In genomic region chr22:41401781-41402648, GRCh38 we compare ENCODE assay signal across 8 cellular contexts. TPM values are rescaled to one million over a fixed set of nuclear protein-coding genes. Genes with fewer than 3 reads are reported as not detected.
DNase-seq lines count a peak whose midpoint lies in the region; ATAC-seq and TF ChIP-seq lines count a peak whose summit lies in the region.

No MANE protein-coding gene starts in this region.

- peaks cover 5 to 27% (median 17%) of the 10 kb centered on the region in 3 donors for H3K4me1 ChIP-seq in esophagus squamous epithelium
- H3K4me1 ChIP-seq in neuronal stem cell (ENCODE audit: control insufficient read depth in 2 of 2, insufficient read depth in 1 of 2, low read depth in 1 of 2, low read length in 2 of 2): peaks cover 0 to 2% of the 10 kb centered on the region in 2 donors

- no peaks in the 10 kb centered on the region for H3K79me1 ChIP-seq in neuronal stem cell (ENCODE audit: low read depth, low read length)

- no peak overlapping the region for H2BK120ac ChIP-seq in neuronal stem cell (ENCODE audit: low read depth, low read length)

- WGBS in esophagus squamous epithelium, 2 donors: 33 to 35% methylated on average over 12 to 14 of the region's 16 CpGs
- no CpG with 5 or more reads among the region's 16 CpGs for WGBS in neuronal stem cell (ENCODE audit: extremely low coverage in 2 of 2, insufficient read length in 2 of 2, insufficient replicate concordance in 1 of 2), 2 donors

- H2BK15ac ChIP-seq in neuronal stem cell (ENCODE audit: low read length): no peak overlapping the region

- H2AFZ ChIP-seq in neuronal stem cell (ENCODE audit: low read length): no peak overlapping the region

- H3K36me3 ChIP-seq in esophagus squamous epithelium (peaks cover 1 to 30% (median 11%) of the 10 kb centered on the region in 3 donors), neuronal stem cell (replicated peaks in 1 of 2; ENCODE audit: control insufficient read depth in 2 of 2, insufficient read depth in 2 of 2, low read length in 2 of 2) (peaks cover 6 to 14% of the 10 kb centered on the region in 2 donors)

- peak; percentile 94 for DNase-seq in D341Med (ENCODE audit: low spot score)
- DNase-seq in NCI-H524 (lab: John Stamatoyannopoulos, UW): peak; percentile 97 to 99
- DNase-seq in esophagus squamous epithelium (lab: John Stamatoyannopoulos, UW): no peak
- no peak for DNase-seq in neuronal stem cell (ENCODE audit: low spot score)
- DNase-seq in SW480 (ENCODE audit: low spot score): no peak
- no peak for DNase-seq in iPS-NIHi11 (ENCODE audit: low spot score)

- H3K4me3 ChIP-seq in esophagus squamous epithelium (peak overlapping the region in 1 of 4 donors; percentile 6), neuronal stem cell (ENCODE audit: low read length in 2 of 2) (no peak overlapping the region)

- H3K14ac ChIP-seq in neuronal stem cell (ENCODE audit: low read length): peak overlapping the region; percentile 21

- H3K9ac ChIP-seq in neuronal stem cell (ENCODE audit: low read depth, low read length, poor library complexity): no peak overlapping the region

- no peak overlapping the region for H3K23ac ChIP-seq in neuronal stem cell (ENCODE audit: low read depth, low read length, poor library complexity)

- no peak overlapping the region for H2BK5ac ChIP-seq in neuronal stem cell (ENCODE audit: low read length)

- H4K91ac ChIP-seq in neuronal stem cell (ENCODE audit: low read depth, low read length, poor library complexity): no peak overlapping the region

- TF ChIP-seq POLR2A in esophagus squamous epithelium (IDR thresholded peaks at IDR 0.05): no peak

- ATAC-seq in HG03045 (IDR thresholded peaks at IDR 0.05; ENCODE audit: unreplicated experiment) (no peak), HG03521 (IDR thresholded peaks at IDR 0.05; ENCODE audit: unreplicated experiment) (no peak)

- no peak overlapping the region for H2AK5ac ChIP-seq in neuronal stem cell (ENCODE audit: low read depth, low read length)

- no peak overlapping the region for H3K4me2 ChIP-seq in neuronal stem cell (ENCODE audit: insufficient read depth, low read length, poor library complexity, severe bottlenecking)

- H3K9me3 ChIP-seq in esophagus squamous epithelium (no peaks in the 10 kb centered on the region), neuronal stem cell (replicated peaks in 1 of 2; ENCODE audit: control insufficient read depth in 2 of 2, insufficient read depth in 1 of 2, low read depth in 1 of 2, low read length in 2 of 2) (no peaks in the 10 kb centered on the region)

- intact Hi-C loops in esophagus squamous epithelium (cut with DNase I): loop anchor here (5.0 kb wide), 1 partner anchor 115 kb away; no protein-coding TSS in a partner anchor

- H3K18ac ChIP-seq in neuronal stem cell (ENCODE audit: low read length): no peak overlapping the region

- no peak overlapping the region for H3K4ac ChIP-seq in neuronal stem cell (ENCODE audit: low read length)

- no peak for TF ChIP-seq CTCF in esophagus squamous epithelium (IDR thresholded peaks at IDR 0.05)

- H3K27ac ChIP-seq in esophagus squamous epithelium (peak overlapping the region in 3 of 4 donors; percentile 27 to 61 (median 39)), neuronal stem cell (replicated peaks; ENCODE audit: low read length) (no peak overlapping the region)

- H3K27me3 ChIP-seq in esophagus squamous epithelium: no peaks in the 10 kb centered on the region
- H3K27me3 ChIP-seq in neuronal stem cell (ENCODE audit: control insufficient read depth in 3 of 3, insufficient read depth in 3 of 3, low read depth in 1 of 3, low read length in 3 of 3): no peaks in the 10 kb centered on the region

- no peak overlapping the region for H4K8ac ChIP-seq in neuronal stem cell (ENCODE audit: low read depth, low read length)

- H2BK12ac ChIP-seq in neuronal stem cell (ENCODE audit: low read length): no peak overlapping the region

RNA-seq across cellular contexts. Expression of gene TEF, which starts 20.3 kb away (rescaled TPM):
- 10 to 100 TPM in 2 of 4 donors, 1 to 10 TPM in 2; 3.0 to 17.4 (median 9.7) TPM for total RNA-seq in esophagus squamous epithelium
- 15.1 TPM for polyA plus RNA-seq in neuronal stem cell (2013, experiment 1 of 2)
- 15.8 TPM for polyA plus RNA-seq in neuronal stem cell (2013, experiment 2 of 2)

RNA-seq across cellular contexts. Expression of gene TOB2, which starts 44.6 kb away (rescaled TPM):
- 10 to 100 TPM; 15.7 to 30.5 (median 21.0) TPM for total RNA-seq in esophagus squamous epithelium
- 30.2 TPM for polyA plus RNA-seq in neuronal stem cell (2013, experiment 1 of 2)
- polyA plus RNA-seq in neuronal stem cell (2013, experiment 2 of 2): 31.5 TPM

Comparison
In these comparisons a context has a peak if more than half of its experiments do, and no peak if none do; other contexts are left out.
1. DNase-seq: peak in D341Med (single experiment) and NCI-H524 (2 of 2); none in esophagus squamous epithelium (single experiment), neuronal stem cell (single experiment), SW480 (single experiment) and iPS-NIHi11 (single experiment).